Comparison of ENCODE assay signal across 26 cellular contexts in the genomic region with DNA sequence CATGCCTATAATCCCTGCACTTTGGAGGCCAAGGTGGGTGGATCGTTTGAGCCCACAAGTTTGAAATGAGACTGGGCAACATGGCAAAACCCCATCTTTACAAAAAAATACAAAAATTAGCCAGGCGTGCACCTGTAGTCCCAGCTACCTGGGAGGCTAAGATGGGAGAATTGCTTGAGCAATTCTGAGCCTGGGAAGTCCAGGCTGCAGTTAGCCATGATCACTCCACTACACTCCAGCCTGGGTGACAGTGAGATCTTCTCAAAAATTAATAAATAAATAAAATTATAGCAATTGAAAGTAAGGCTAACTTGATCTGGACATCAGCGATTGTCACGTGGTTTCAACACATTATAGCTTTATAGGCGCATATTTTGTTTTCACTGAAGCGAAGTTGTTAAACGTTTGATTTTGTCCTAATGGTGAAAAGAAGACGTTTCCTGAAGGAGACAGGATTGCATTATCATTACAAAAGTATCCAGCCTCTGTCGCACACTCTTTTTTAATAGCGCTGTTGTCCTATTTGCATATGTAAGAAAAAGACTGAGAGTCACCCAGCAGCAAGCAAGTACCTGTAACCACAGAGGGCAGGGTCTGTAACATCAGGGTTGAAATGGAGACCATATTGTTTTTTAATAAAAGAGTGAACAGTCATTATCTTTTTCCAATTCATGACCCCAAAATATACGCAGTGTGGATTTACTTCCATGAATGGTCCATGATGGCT.
"Had no signal": no experiment of that assay in that cellular context is flagged by ENCODE, and none has a peak within 500 bp of the region (broad histone marks: within the 10 kb centered on the region; RNA-seq: fewer than 3 reads in every experiment).

No MANE protein-coding gene starts in this region.

- DNase-seq: activated CD4-positive, alpha-beta T cell treated with anti-CD3 and anti-CD28 coated beads for 4 hours; activated CD4-positive, alpha-beta T cell treated with anti-CD3 and anti-CD28 coated beads, Interleukin-2, amount 50 U/mL, for 4 hours; activated gamma-delta T cell treated with Interleukin-2 at 50 U/mL for 16 hours; activated naive CD4-positive, alpha-beta T cell treated with anti-CD3 and anti-CD28 coated beads, Interleukin-2, amount 50 U/mL, for 16 hours; activated naive CD8-positive, alpha-beta T cell treated with anti-CD3 and anti-CD28 coated beads, Interleukin-2, amount 50 U/mL, for 24 hours; activated T-cell treated with anti-CD3 and anti-CD28 coated beads for 4 hours; amygdala; caudate nucleus; cortex of kidney; effector memory CD8-positive, alpha-beta T cell; foreskin fibroblast; head of caudate nucleus; hippocampal formation; left cardiac atrium; left ventricle myocardium superior; mucosa of descending colon; occipital lobe; psoas muscle; stimulated activated CD4-positive, alpha-beta T cell treated with anti-CD3 and anti-CD28 coated beads, Interleukin-1b, Interleukin-23, amount 100 ng/mL, for 48 hours; stimulated activated naive B cell treated with anti-CD40 and anti-IgM and Interleukin-4, amounts not matched to agents 10 μg/mL and 1 μg/mL and 100 μg/mL, for 72 hours; stomach; thyroid gland; upper lobe of right lung had no signal

- H3K36me3 ChIP-seq: stomach, thyroid gland, upper lobe of right lung had no signal

- H3K9ac ChIP-seq: parathyroid adenoma had no signal

- H3K4me3 ChIP-seq: mucosa of descending colon, psoas muscle, smooth muscle cell, stomach, thyroid gland, upper lobe of right lung had no signal

- H2AFZ ChIP-seq: parathyroid adenoma had no signal

- ATAC-seq: activated naive CD8-positive, alpha-beta T cell treated with anti-CD3 and anti-CD28 coated beads, Interleukin-2, amount 50 U/mL, for 24 hours; effector memory CD8-positive, alpha-beta T cell; esophagus mucosa; left cardiac atrium; left ventricle myocardium superior; mucosa of descending colon; psoas muscle; stimulated activated naive B cell treated with anti-CD40 and anti-IgM and Interleukin-4, amounts not matched to agents 10 μg/mL and 1 μg/mL and 100 μg/mL, for 72 hours; upper lobe of right lung had no signal

- H3K27me3 ChIP-seq: stomach, thyroid gland, upper lobe of right lung had no signal

- H3K27ac ChIP-seq: parathyroid adenoma, psoas muscle, stomach, thyroid gland, upper lobe of right lung had no signal

- H3K9me3 ChIP-seq: mucosa of descending colon, psoas muscle, stomach, thyroid gland, upper lobe of right lung had no signal

- H3K4me1 ChIP-seq: parathyroid adenoma, psoas muscle, thyroid gland, upper lobe of right lung had no signal
